Comparison of ENCODE assay signal across 9 cellular contexts in the genomic region with DNA sequence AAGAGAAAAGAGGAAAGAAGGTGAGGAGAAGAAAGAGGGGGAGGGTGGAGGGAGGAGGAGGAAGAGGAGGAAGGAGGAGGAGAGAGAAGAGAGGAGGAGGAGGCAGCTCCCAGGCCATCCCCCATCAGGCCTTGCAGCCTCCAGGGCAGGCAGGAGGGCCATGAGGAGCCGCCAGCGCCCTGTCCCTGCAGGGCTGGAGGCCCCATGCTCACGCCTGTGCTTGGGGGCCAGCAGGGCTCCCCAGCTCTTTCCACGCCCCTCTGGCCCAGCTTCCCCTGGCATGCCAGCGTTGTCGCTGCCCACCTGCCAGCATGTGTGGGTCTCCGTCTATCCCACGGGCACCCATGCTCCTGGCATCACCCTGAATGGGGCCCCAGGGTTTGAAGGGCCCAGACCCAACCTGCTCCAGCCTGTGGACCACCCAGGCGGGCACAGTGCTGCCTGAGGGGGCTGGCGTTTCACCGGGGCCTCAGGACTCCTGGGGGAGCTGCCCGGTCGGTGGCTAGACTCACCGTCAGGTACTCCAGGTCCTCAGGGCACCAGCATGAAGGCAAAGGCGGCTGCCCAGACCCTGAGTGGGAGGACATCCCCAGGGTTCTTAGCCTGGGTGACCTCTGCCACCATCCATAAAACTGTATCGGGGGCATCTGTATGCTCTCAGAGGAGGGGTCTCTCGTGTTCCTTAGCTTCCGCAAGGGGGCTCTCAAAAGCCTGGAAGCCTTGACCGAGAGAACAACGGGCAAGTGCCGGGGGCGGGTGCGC. TPM values are rescaled to one million over a fixed set of nuclear protein-coding genes. Genes with fewer than 3 reads are reported as not detected.
DNase-seq lines count a peak whose midpoint lies in the region; ATAC-seq and TF ChIP-seq lines count a peak whose summit lies in the region.
"Had no signal": no experiment of that assay in that cellular context is flagged by ENCODE, and none has a peak within 500 bp of the region (broad histone marks: within the 10 kb centered on the region; RNA-seq: fewer than 3 reads in every experiment).

No MANE protein-coding gene starts in this region.

- H4K8ac ChIP-seq in H9 (replicated peaks; ENCODE audit: insufficient read length, low read depth, low read length) = no peak overlapping the region

- H3K27ac Mint-ChIP-seq in H9 = no peak overlapping the region
- peak overlapping the region; percentile 47 for H3K27ac Mint-ChIP-seq in stimulated activated naive B cell treated with anti-CD40 and anti-IgM and Interleukin-4, amounts not matched to agents 10 μg/mL and 1 μg/mL and 100 μg/mL, for 72 hours
- no peak overlapping the region for H3K27ac Mint-ChIP-seq in T-helper 2 cell treated with Interferon-gamma antibody and Interleukin-4, amounts not matched to agents 5 μg/mL and 100 μg/mL, for 36 hours

- H3K18ac ChIP-seq in H9 (ENCODE audit: insufficient read length, low read depth, low read length) = no peak overlapping the region

- no peak overlapping the region for H2AK5ac ChIP-seq in H9 (ENCODE audit: insufficient read length, low read length)

- no peak overlapping the region for H2BK15ac ChIP-seq in H9 (ENCODE audit: low read depth, low read length)

- no peak overlapping the region for H3T11ph ChIP-seq in H9 (ENCODE audit: low read length)

- no peaks in the 10 kb centered on the region; the same call in 1 of the 2 replicates for H3K4me1 ChIP-seq in H9 (ENCODE audit: insufficient read depth, low read length)

- no CpG with 5 or more reads among the region's 23 CpGs for WGBS in H9 (ENCODE audit: extremely low coverage, insufficient read length, low lambda C conversion rate)

- no peaks in the 10 kb centered on the region for H3K79me1 ChIP-seq in H9 (ENCODE audit: insufficient read depth, low read depth, low read length, poor library complexity, severe bottlenecking)

- H4K91ac ChIP-seq in H9 (ENCODE audit: insufficient read length, low read depth, low read length) = no peak overlapping the region

- H3K27me3 Mint-ChIP-seq in H9 (ENCODE audit: low read depth) = peaks cover 6% of the 10 kb centered on the region; the same call in 1 of the 2 replicates
- H3K27me3 Mint-ChIP-seq in stimulated activated naive B cell treated with anti-CD40 and anti-IgM and Interleukin-4, amounts not matched to agents 10 μg/mL and 1 μg/mL and 100 μg/mL, for 72 hours = no peaks in the 10 kb centered on the region
- H3K27me3 Mint-ChIP-seq in T-helper 2 cell treated with Interferon-gamma antibody and Interleukin-4, amounts not matched to agents 5 μg/mL and 100 μg/mL, for 36 hours (ENCODE audit: low read depth) = no peaks in the 10 kb centered on the region

- no peak overlapping the region for H3K23ac ChIP-seq in H9 (ENCODE audit: insufficient read length, low read depth, low read length)

- no peaks in the 10 kb centered on the region for H3K27me3 ChIP-seq in H9 (ENCODE audit: insufficient read depth, low read length)

- H4K20me1 ChIP-seq in H9 (ENCODE audit: control insufficient read depth, insufficient read depth, insufficient read length) = no peaks in the 10 kb centered on the region

- H3K36me3 Mint-ChIP-seq in H9 (ENCODE audit: insufficient read depth in 1 of 3, low read depth in 3 of 3) = no peaks in the 10 kb centered on the region
- no peaks in the 10 kb centered on the region for H3K36me3 Mint-ChIP-seq in stimulated activated naive B cell treated with anti-CD40 and anti-IgM and Interleukin-4, amounts not matched to agents 10 μg/mL and 1 μg/mL and 100 μg/mL, for 72 hours
- peaks cover 5% of the 10 kb centered on the region for H3K36me3 Mint-ChIP-seq in T-helper 2 cell treated with Interferon-gamma antibody and Interleukin-4, amounts not matched to agents 5 μg/mL and 100 μg/mL, for 36 hours (ENCODE audit: low read depth)

- H3K4me2 ChIP-seq in H9 (ENCODE audit: insufficient read depth, insufficient read length, low read length) = no peak overlapping the region

- no peaks in the 10 kb centered on the region for H3K23me2 ChIP-seq in H9 (ENCODE audit: insufficient read length, low read depth, low read length, poor library complexity, severe bottlenecking)

- DNase-seq in H9 (peak; percentile 25), SKM-1 treated with dmso at 0.1 percent for 144 hours (lab: John Stamatoyannopoulos, UW; ENCODE audit: unreplicated experiment) (peak; percentile 20), hepatic stellate cell (ENCODE audit: low spot score) (peak; percentile 58), NOMO-1 (lab: John Stamatoyannopoulos, UW; ENCODE audit: unreplicated experiment in 2 of 2) (no peak), NCI-H1694 (lab: John Stamatoyannopoulos, UW) (no peak)
- DNase-seq in stimulated activated naive B cell treated with anti-CD40 and anti-IgM and Interleukin-4, amounts not matched to agents 10 μg/mL and 1 μg/mL and 100 μg/mL, for 72 hours = no peak
- no peak for DNase-seq in T-helper 2 cell treated with Interferon-gamma antibody and Interleukin-4, amounts not matched to agents 5 μg/mL and 100 μg/mL, for 36 hours (ENCODE audit: low spot score)
- DNase-seq: KBM-7 had no signal

- ATAC-seq in stimulated activated naive B cell treated with anti-CD40 and anti-IgM and Interleukin-4, amounts not matched to agents 10 μg/mL and 1 μg/mL and 100 μg/mL, for 72 hours (replicated peaks) = no peak
- no peak for ATAC-seq in GM18502 (IDR thresholded peaks at IDR 0.05; ENCODE audit: poor library complexity, unreplicated experiment)

- H3K56ac ChIP-seq in H9 (ENCODE audit: insufficient read length, low read depth, low read length) = no peak overlapping the region

- no peak overlapping the region for H2AFZ ChIP-seq in H9 (ENCODE audit: low read length)

- no peak overlapping the region for H4K5ac ChIP-seq in H9 (ENCODE audit: insufficient read length, low read depth, low read length)

- no peak overlapping the region for H3K4ac ChIP-seq in H9 (ENCODE audit: low read depth, low read length)

- no peak overlapping the region for H2BK5ac ChIP-seq in H9 (ENCODE audit: insufficient read length, low read length)

- no peak overlapping the region for H2BK120ac ChIP-seq in H9 (ENCODE audit: low read depth, low read length, poor library complexity, severe bottlenecking)

- H3K9me3 ChIP-seq in H9 (ENCODE audit: control insufficient read depth, low read depth, low read length) = no peaks in the 10 kb centered on the region

- H3K9ac ChIP-seq in H9 (ENCODE audit: extremely low read depth, insufficient read length, low read length) = no peak overlapping the region

- H2BK12ac ChIP-seq in H9 (ENCODE audit: insufficient read length, low read depth, low read length) = no peak overlapping the region

- no peaks in the 10 kb centered on the region; a peak in 1 of 5 replicates for H3K9me3 Mint-ChIP-seq in H9
- H3K9me3 Mint-ChIP-seq in stimulated activated naive B cell treated with anti-CD40 and anti-IgM and Interleukin-4, amounts not matched to agents 10 μg/mL and 1 μg/mL and 100 μg/mL, for 72 hours = no peaks in the 10 kb centered on the region
- H3K9me3 Mint-ChIP-seq in T-helper 2 cell treated with Interferon-gamma antibody and Interleukin-4, amounts not matched to agents 5 μg/mL and 100 μg/mL, for 36 hours = no peaks in the 10 kb centered on the region

- H3K27ac ChIP-seq in H9 (ENCODE audit: insufficient read length, low read depth, low read length) = no peak overlapping the region

- no peak overlapping the region for H3K14ac ChIP-seq in H9 (ENCODE audit: insufficient read depth, low read length)

- H3K4me3 Mint-ChIP-seq in H9 = peak overlapping the region in 1 of 2 experiments; percentile 45; a peak in 1 of 5 replicates
- H3K4me3 Mint-ChIP-seq in stimulated activated naive B cell treated with anti-CD40 and anti-IgM and Interleukin-4, amounts not matched to agents 10 μg/mL and 1 μg/mL and 100 μg/mL, for 72 hours = no peak overlapping the region
- no peak overlapping the region for H3K4me3 Mint-ChIP-seq in T-helper 2 cell treated with Interferon-gamma antibody and Interleukin-4, amounts not matched to agents 5 μg/mL and 100 μg/mL, for 36 hours

- H3K4me1 Mint-ChIP-seq in H9 = peaks cover 0 to 7% of the 10 kb centered on the region in 2 experiments; a peak in 1 of 4 replicates
- H3K4me1 Mint-ChIP-seq in stimulated activated naive B cell treated with anti-CD40 and anti-IgM and Interleukin-4, amounts not matched to agents 10 μg/mL and 1 μg/mL and 100 μg/mL, for 72 hours = peaks cover 20 to 41% of the 10 kb centered on the region in 2 donors
- H3K4me1 Mint-ChIP-seq in T-helper 2 cell treated with Interferon-gamma antibody and Interleukin-4, amounts not matched to agents 5 μg/mL and 100 μg/mL, for 36 hours (ENCODE audit: low read depth) = peaks cover 13% of the 10 kb centered on the region

- no peaks in the 10 kb centered on the region for H3K79me2 ChIP-seq in H9 (ENCODE audit: insufficient read depth, low read length)

- H2BK20ac ChIP-seq in H9 (ENCODE audit: low read depth, low read length, poor library complexity, severe bottlenecking) = no peak overlapping the region

- no peak for TF ChIP-seq CTCF in H9 (conservative IDR thresholded peaks at IDR 0.05)

RNA-seq across cellular contexts. Expression of a gene that starts 5.3 kb away (rescaled TPM):
- not detected in 2 replicates for total RNA-seq in H9 (2021)

RNA-seq across cellular contexts. Expression of a gene that starts 5.4 kb away (rescaled TPM):
- not detected in 2 replicates for total RNA-seq in H9 (2021)

RNA-seq across cellular contexts. Expression of a gene that starts 36.8 kb away (rescaled TPM):
- total RNA-seq in H9 (2021) = 0.35 TPM in 2 replicates

Comparison
In these comparisons a context has a peak if more than half of its experiments do, and no peak if none do; other contexts are left out.
1. DNase-seq: peak in H9 (single experiment), SKM-1 treated with dmso at 0.1 percent for 144 hours (single experiment) and hepatic stellate cell (single experiment); none in stimulated activated naive B cell treated with anti-CD40 and anti-IgM and Interleukin-4, amounts not matched to agents 10 μg/mL and 1 μg/mL and 100 μg/mL, for 72 hours (single experiment), NOMO-1 (0 of 2), T-helper 2 cell treated with Interferon-gamma antibody and Interleukin-4, amounts not matched to agents 5 μg/mL and 100 μg/mL, for 36 hours (single experiment) and NCI-H1694 (single experiment).